8 cellular contexts compared by ENCODE assay signal in genomic region chr10:30553625-30554442, GRCh38.
DNase-seq lines count a peak whose midpoint lies in the region; ATAC-seq and TF ChIP-seq lines count a peak whose summit lies in the region.

No MANE protein-coding gene starts in this region.

- H3K4me3 ChIP-seq in lung, result no peak overlapping the region
- peak overlapping the region; percentile 14 for H3K4me3 ChIP-seq in upper lobe of right lung

- peak; percentile 73 for ATAC-seq in lung (ENCODE audit: insufficient read depth, low FRiP score)
- ATAC-seq in upper lobe of right lung, result peak; percentile 94
- no peak for ATAC-seq in GM18909 (IDR thresholded peaks at IDR 0.05; ENCODE audit: poor library complexity, unreplicated experiment)

- WGBS in lung, 2 donors, result 34 to 35% methylated on average over 12 of the region's 12 CpGs

- H3K27ac ChIP-seq in lung (ENCODE audit: low read depth in 1 of 2, low read length in 1 of 2) (peak overlapping the region; percentile 38 to 80), upper lobe of right lung (peak overlapping the region; percentile 91)

- no peaks in the 10 kb centered on the region for H3K36me3 ChIP-seq in lung (ENCODE audit: control insufficient read depth in 2 of 2, insufficient read depth in 2 of 2, low read length in 2 of 2)
- H3K36me3 ChIP-seq in upper lobe of right lung, result no peaks in the 10 kb centered on the region

- H3K4me1 ChIP-seq in lung (ENCODE audit: control insufficient read depth in 2 of 2, insufficient read depth in 2 of 2, low read length in 2 of 2) (peaks cover 0 to 1% of the 10 kb centered on the region in 2 donors), upper lobe of right lung (peaks cover 20% of the 10 kb centered on the region)

- intact Hi-C loops in upper lobe of right lung (cut with DNase I), result no loop called here

- no peaks in the 10 kb centered on the region for H3K27me3 ChIP-seq in lung (ENCODE audit: control insufficient read depth, insufficient read depth)
- H3K27me3 ChIP-seq in upper lobe of right lung, result no peaks in the 10 kb centered on the region

- TF ChIP-seq CTCF in lung (IDR thresholded peaks at IDR 0.05; ENCODE audit: control extremely low read depth, extremely low read depth) (no peak), upper lobe of right lung (IDR thresholded peaks at IDR 0.05) (no peak)

- DNase-seq in NCI-H82 (lab: John Stamatoyannopoulos, UW), result peak; percentile 40
- DNase-seq in NCI-H82 treated with DMSO at 0.1 percent for 48 hours (lab: John Stamatoyannopoulos, UW; ENCODE audit: unreplicated experiment), result no peak
- DNase-seq in ecto neural progenitor cell (ENCODE audit: low spot score), result peak; percentile 53
- DNase-seq in lung (ENCODE audit: low spot score), result peak; percentile 59
- DNase-seq in upper lobe of right lung, result peak; percentile 77
- DNase-seq in effector CD4-positive, alpha-beta T cell, result no peak
- no peak for DNase-seq in NCI-H1417 treated with DMSO at 0.1 percent for 48 hours (lab: John Stamatoyannopoulos, UW)

- H3K9me3 ChIP-seq in lung (ENCODE audit: control insufficient read depth in 2 of 2, insufficient read depth in 1 of 2, low read length in 1 of 2) (no peaks in the 10 kb centered on the region), upper lobe of right lung (no peaks in the 10 kb centered on the region)

Comparison
In these comparisons a context has a peak if more than half of its experiments do, and no peak if none do; other contexts are left out.
1. DNase-seq: peak in NCI-H82 (single experiment), ecto neural progenitor cell (single experiment), lung (single experiment) and upper lobe of right lung (single experiment); none in NCI-H82 treated with DMSO at 0.1 percent for 48 hours (single experiment), effector CD4-positive, alpha-beta T cell (single experiment) and NCI-H1417 treated with DMSO at 0.1 percent for 48 hours (single experiment).